Comparison of ENCODE assay signal across 14 cellular contexts in the genomic region with DNA sequence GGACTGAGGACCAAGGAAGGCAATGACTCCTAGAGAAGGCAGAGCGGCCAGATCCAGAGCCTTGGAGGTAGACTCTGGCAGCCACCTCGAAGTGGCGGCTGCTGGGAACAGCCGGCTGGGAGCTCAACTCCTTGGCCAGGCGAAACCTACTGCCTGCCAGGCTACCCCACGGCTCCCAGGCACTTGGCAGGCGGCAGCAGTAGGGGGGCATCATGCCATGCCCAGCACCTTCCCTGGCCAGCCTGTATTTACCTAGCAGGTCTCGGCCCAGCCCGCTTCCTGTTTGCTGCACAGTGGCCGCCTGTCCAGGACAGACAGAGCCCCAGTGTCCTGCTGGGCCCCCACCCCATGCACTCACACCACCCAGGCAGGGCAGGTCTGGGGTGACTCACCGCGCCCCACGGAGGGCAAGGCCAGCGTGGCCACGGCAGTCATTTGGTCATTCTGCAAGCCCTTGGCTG. TPM values are rescaled to one million over a fixed set of nuclear protein-coding genes. Genes with fewer than 3 reads are reported as not detected.
DNase-seq lines count a peak whose midpoint lies in the region; ATAC-seq lines count a peak whose summit lies in the region.
"Had no signal": no experiment of that assay in that cellular context is flagged by ENCODE, and none has a peak within 500 bp of the region (broad histone marks: within the 10 kb centered on the region; RNA-seq: fewer than 3 reads in every experiment).

No MANE protein-coding gene starts in this region.

- no peak overlapping the region for H3K4me2 ChIP-seq in GM23248 (ENCODE audit: unreplicated experiment)
- H3K4me2 ChIP-seq: neural progenitor cell had no signal

- peak; percentile 91 for ATAC-seq in Right ventricle myocardium superior (ENCODE audit: poor library complexity)
- ATAC-seq in GM19035 (IDR thresholded peaks at IDR 0.05; ENCODE audit: unreplicated experiment): no peak

- no peak overlapping the region for H3K27ac ChIP-seq in GM23248
- H3K27ac ChIP-seq: neural progenitor cell, upper lobe of left lung had no signal

- H3K9me3 ChIP-seq in GM23248 (ENCODE audit: low read depth): no peaks in the 10 kb centered on the region
- H3K9me3 ChIP-seq: upper lobe of left lung had no signal

- H4K20me1 ChIP-seq in GM23248 (ENCODE audit: insufficient read depth): no peaks in the 10 kb centered on the region

- DNase-seq in Right ventricle myocardium superior: peak; percentile 54
- no peak for DNase-seq in cardiac septum (ENCODE audit: low spot score)
- DNase-seq in astrocyte of the hippocampus (ENCODE audit: low read depth, low spot score): peak; percentile 20
- peak; percentile 11 for DNase-seq in iris pigment epithelial cell (ENCODE audit: low read depth)
- DNase-seq in stimulated activated CD4-positive, alpha-beta T cell treated with anti-CD3 and anti-CD28 coated beads, Interleukin-4, amount 100 ng/mL, for 1 hour: no peak
- no peak for DNase-seq in NCI-H2081 (lab: John Stamatoyannopoulos, UW)
- DNase-seq in GM23248: no peak
- DNase-seq: activated CD4-positive, alpha-beta T cell treated with anti-CD3 and anti-CD28 coated beads, Interleukin-2, amount 50 U/mL, for 4 hours; central memory CD4-positive, alpha-beta T cell; DMS79; NCI-H187; upper lobe of left lung had no signal

- peaks cover 5% of the 10 kb centered on the region; the same call in 1 of the 2 replicates for H3K4me1 ChIP-seq in GM23248 (ENCODE audit: insufficient read depth)
- H3K4me1 ChIP-seq: upper lobe of left lung had no signal

- no peaks in the 10 kb centered on the region for H3K9me2 ChIP-seq in GM23248 (ENCODE audit: insufficient read depth)

- H3F3A ChIP-seq in GM23248 (ENCODE audit: insufficient read depth): no peaks in the 10 kb centered on the region; the same call in 1 of the 2 replicates

- no peak overlapping the region for H3K4me3 ChIP-seq in GM23248
- H3K4me3 ChIP-seq: neural progenitor cell, upper lobe of left lung had no signal

- no peaks in the 10 kb centered on the region for H3K79me2 ChIP-seq in GM23248 (ENCODE audit: insufficient read depth)

- H3K9ac ChIP-seq in GM23248: no peak overlapping the region
- H3K9ac ChIP-seq: neural progenitor cell had no signal

- intact Hi-C loops in Right ventricle myocardium superior (cut with DNase I) (no loop called here), cardiac septum (cut with DNase I) (no loop called here)

- H3K36me3 ChIP-seq in GM23248 (ENCODE audit: low read depth): no peaks in the 10 kb centered on the region
- H3K36me3 ChIP-seq: neural progenitor cell, upper lobe of left lung had no signal

- in situ Hi-C loops in GM23248 (cut with MboI): no loop called here

- H2AFZ ChIP-seq in GM23248: no peak overlapping the region
- H2AFZ ChIP-seq: neural progenitor cell had no signal

- 82 to 86% methylated on average over 15 of the region's 15 CpGs for WGBS in GM23248 (ENCODE audit: low coverage in 1 of 2, low lambda C conversion rate in 2 of 2, missing lambda C conversion rate in 2 of 2), 2 experiments

- H3K27me3 ChIP-seq in GM23248 (replicated peaks; ENCODE audit: insufficient read depth): no peaks in the 10 kb centered on the region
- H3K27me3 ChIP-seq: neural progenitor cell, upper lobe of left lung had no signal

RNA-seq across cellular contexts. Expression of a gene that starts 10.2 kb away (rescaled TPM):
- total RNA-seq in Right ventricle myocardium superior: 0.35 TPM
- 0.46 TPM for total RNA-seq in cardiac septum
- total RNA-seq in GM23248 (2014; rRNA removed; shearing (Covaris generic)): 0.65 and 1.6 TPM in 2 replicates
- 2.6 and 2.9 TPM in 2 replicates for polyA plus RNA-seq in GM23248 (2016; fragmentation: Nextera tagmentation; extraction: Ambion mirVana)

RNA-seq across cellular contexts. Expression of a gene that starts 57.4 kb away (rescaled TPM):
- total RNA-seq in Right ventricle myocardium superior: 18.6 TPM
- total RNA-seq in cardiac septum: 23.3 TPM
- 62.2 and 96.5 TPM in 2 replicates for total RNA-seq in GM23248 (2014; rRNA removed; shearing (Covaris generic))
- 92.8 and 96.0 TPM in 2 replicates for polyA plus RNA-seq in GM23248 (2016; fragmentation: Nextera tagmentation; extraction: Ambion mirVana)

Comparison
In these comparisons a context has a peak if more than half of its experiments do, and no peak if none do; other contexts are left out.
1. DNase-seq: peak in Right ventricle myocardium superior (single experiment), astrocyte of the hippocampus (single experiment) and iris pigment epithelial cell (single experiment); none in cardiac septum (single experiment), stimulated activated CD4-positive, alpha-beta T cell treated with anti-CD3 and anti-CD28 coated beads, Interleukin-4, amount 100 ng/mL, for 1 hour (single experiment), NCI-H2081 (0 of 2) and GM23248 (single experiment).